25 cellular contexts compared by ENCODE assay signal in genomic region chr7:44547536-44548221, GRCh38. TPM values are rescaled to one million over a fixed set of nuclear protein-coding genes. Genes with fewer than 3 reads are reported as not detected.
DNase-seq lines count a peak whose midpoint lies in the region; ATAC-seq, FAIRE-seq and TF ChIP-seq lines count a peak whose summit lies in the region.
"Had no signal": no experiment of that assay in that cellular context is flagged by ENCODE, and none has a peak within 500 bp of the region (broad histone marks: within the 10 kb centered on the region; RNA-seq: fewer than 3 reads in every experiment).

No MANE protein-coding gene starts in this region.

- no peak for FAIRE-seq in D721Med (lab: Jason Lieb, UNC)
- FAIRE-seq: GM19239, HTR-8/SVneo, keratinocyte had no signal

- no peaks in the 10 kb centered on the region for H3K36me3 ChIP-seq in skeletal muscle satellite cell (ENCODE audit: insufficient read depth, low read length)
- H3K36me3 ChIP-seq: MG63 had no signal

- H3K27ac Mint-ChIP-seq in WTC11, result no peak overlapping the region
- H3K27ac Mint-ChIP-seq: activated CD4-positive, alpha-beta T cell treated with anti-CD3 and anti-CD28 coated beads, Interleukin-2, amount 10 ng/mL, durations not matched to agents 7 days and 5 days had no signal

- H3K9ac ChIP-seq in skeletal muscle satellite cell (ENCODE audit: low read depth, low read length), result no peak overlapping the region

- no peaks in the 10 kb centered on the region; the same call in 1 of the 2 replicates for H3K27me3 Mint-ChIP-seq in WTC11 (ENCODE audit: low read depth)

- H3K27me3 ChIP-seq in skeletal muscle satellite cell (ENCODE audit: control insufficient read depth, insufficient read depth, low read length), result peaks cover 17% of the 10 kb centered on the region
- H3K27me3 ChIP-seq: MG63 had no signal

- POLR2A ChIA-PET in WTC11 (lab: Charles Lee), result interaction anchor here (0.7 kb wide), 1 partner anchor 381 kb away, joined by 4 read pairs; no protein-coding TSS in a partner anchor

- H3K4me1 ChIP-seq in skeletal muscle satellite cell (ENCODE audit: control insufficient read depth, insufficient read depth, low read length), result peaks cover 10% of the 10 kb centered on the region

- no peak for TF ChIP-seq CTCF in WTC11 (IDR thresholded peaks at IDR 0.05)
- TF ChIP-seq CTCF in D721Med (IDR thresholded peaks at IDR 0.05; ENCODE audit: insufficient read depth, missing control alignments), result no peak

- no peak overlapping the region for H3K4me3 ChIP-seq in skeletal muscle satellite cell (ENCODE audit: low read length)
- H3K4me3 ChIP-seq: MG63 had no signal

- H3K9me3 ChIP-seq in skeletal muscle satellite cell (replicated peaks; ENCODE audit: low read length), result no peaks in the 10 kb centered on the region
- H3K9me3 ChIP-seq: MG63 had no signal

- H3K36me3 Mint-ChIP-seq in WTC11, result no peaks in the 10 kb centered on the region
- H3K36me3 Mint-ChIP-seq: activated naive CD4-positive, alpha-beta T cell treated with anti-CD3 and anti-CD28 coated beads, Interleukin-2, amount 50 U/mL, for 72 hours; CD14-positive monocyte had no signal

- peak; percentile 18 for DNase-seq in DMS153 (lab: John Stamatoyannopoulos, UW)
- DNase-seq in DMS153 treated with DMSO at 0.1 percent for 48 hours (lab: John Stamatoyannopoulos, UW; ENCODE audit: unreplicated experiment), result no peak
- DNase-seq in WTC11 (ENCODE audit: low spot score), result no peak
- peak; percentile 3 for DNase-seq in fibroblast of peridontal ligament (ENCODE audit: extremely low read depth)
- no peak for DNase-seq in D721Med (ENCODE audit: insufficient read length, low spot score)
- DNase-seq: 8988T; activated CD4-positive, alpha-beta T cell treated with anti-CD3 and anti-CD28 coated beads, Interleukin-2, amount 10 ng/mL, durations not matched to agents 7 days and 5 days; activated T-cell treated with anti-CD3 and anti-CD28 coated beads, Interleukin-2, amount 50 U/mL, for 1 hour; DMS79 treated with DMSO at 0.1 percent for 48 hours; MG63; NCI-H2081 treated with DMSO at 0.1 percent for 48 hours; NCI-H526; stimulated activated CD4-positive, alpha-beta T cell treated with anti-CD3 and anti-CD28 coated beads, Interleukin-15, amount 100 ng/mL, for 24 hours; stimulated activated naive CD4-positive, alpha-beta T cell treated with Interleukin-2 at 50 U/mL for 16 hours; trophoblast cell had no signal

- H3K4me2 ChIP-seq in skeletal muscle satellite cell (ENCODE audit: low read length), result peak overlapping the region; percentile 19

- CTCF ChIA-PET in WTC11 (lab: Charles Lee), result interaction anchor here (0.6 to 3.3 kb wide), 3 partner anchors 13 to 116 kb away, joined by 3 to 19 read pairs (median 6); no protein-coding TSS in a partner anchor

- H3K4me3 Mint-ChIP-seq in WTC11, result no peak overlapping the region
- H3K4me3 Mint-ChIP-seq: activated CD4-positive, alpha-beta T cell treated with anti-CD3 and anti-CD28 coated beads, Interleukin-2, amount 10 ng/mL, durations not matched to agents 7 days and 5 days; CD14-positive monocyte; neural crest cell had no signal

- ATAC-seq in WTC11 (no peak), GM18907 (IDR thresholded peaks at IDR 0.05; ENCODE audit: unreplicated experiment) (no peak), GM18498 (IDR thresholded peaks at IDR 0.05; ENCODE audit: unreplicated experiment) (no peak)

- peaks cover 8% of the 10 kb centered on the region for H3K4me1 Mint-ChIP-seq in WTC11
- H3K4me1 Mint-ChIP-seq: neural crest cell had no signal

- no peaks in the 10 kb centered on the region for H3K9me3 Mint-ChIP-seq in WTC11
- H3K9me3 Mint-ChIP-seq: activated CD4-positive, alpha-beta T cell treated with anti-CD3 and anti-CD28 coated beads, Interleukin-2, amount 10 ng/mL, durations not matched to agents 7 days and 5 days; activated naive CD4-positive, alpha-beta T cell treated with anti-CD3 and anti-CD28 coated beads, Interleukin-2, amount 50 U/mL, for 72 hours; neural crest cell had no signal

TF ChIP-seq in WTC11, 78 proteins besides CTCF, POLR2A, EP300 and RAD21:
- TF ChIP-seq PRRX2 (CRISPR knock-in tag; IDR thresholded peaks at IDR 0.05) (no peak), ZNF423 (CRISPR knock-in tag; IDR thresholded peaks at IDR 0.05) (no peak), TP53 (CRISPR knock-in tag; IDR thresholded peaks at IDR 0.05) (no peak), ZNF512 (CRISPR knock-in tag; IDR thresholded peaks at IDR 0.05; ENCODE audit: borderline replicate concordance) (peak; percentile 95; the same call in 1 of the 2 replicates), ZNF219 (CRISPR knock-in tag; IDR thresholded peaks at IDR 0.05; ENCODE audit: borderline replicate concordance) (no peak), ELF4 (CRISPR knock-in tag; IDR thresholded peaks at IDR 0.05; ENCODE audit: low read depth) (no peak)
TF ChIP-seq in WTC11: peak in this region for 1.

RNA-seq across cellular contexts. Expression of gene NPC1L1, which starts 6.5 kb away (rescaled TPM):
- total RNA-seq in WTC11 (2021), result 0.15 to 0.18 TPM (median 0.16 TPM) in 3 replicates
- under 0.01 TPM in 1 of 2 replicates, not detected in the other for total RNA-seq in skeletal muscle satellite cell (2012; rRNA removed)
- total RNA-seq: activated CD4-positive, alpha-beta T cell treated with anti-CD3 and anti-CD28 coated beads, Interleukin-2, amount 10 ng/mL, durations not matched to agents 7 days and 5 days; SK-MEL-5 had no signal

RNA-seq across cellular contexts. Expression of gene DDX56, which starts 26.0 kb away (rescaled TPM):
- 69.4 to 83.1 TPM (median 74.5 TPM) in 3 replicates for total RNA-seq in WTC11 (2021)
- total RNA-seq in skeletal muscle satellite cell (2012; rRNA removed), result 53.5 and 64.9 TPM in 2 replicates

RNA-seq across cellular contexts. Expression of gene TMED4, which starts 34.4 kb away (rescaled TPM):
- total RNA-seq in WTC11 (2021), result 58.6 to 61.9 TPM (median 60.9 TPM) in 3 replicates
- total RNA-seq in skeletal muscle satellite cell (2012; rRNA removed), result 60.9 and 71.7 TPM in 2 replicates

RNA-seq across cellular contexts. Expression of gene NUDCD3, which starts 57.2 kb away (rescaled TPM):
- 71.8 to 83.9 TPM (median 82.7 TPM) in 3 replicates for total RNA-seq in WTC11 (2021)
- 51.8 and 59.1 TPM in 2 replicates for total RNA-seq in skeletal muscle satellite cell (2012; rRNA removed)

RNA-seq across cellular contexts. Expression of gene OGDH, which starts 58.7 kb away (rescaled TPM):
- total RNA-seq in WTC11 (2021), result 79.6 to 90.5 TPM (median 89.7 TPM) in 3 replicates
- 75.8 and 79.1 TPM in 2 replicates for total RNA-seq in skeletal muscle satellite cell (2012; rRNA removed)

Comparison
In these comparisons a context has a peak if more than half of its experiments do, and no peak if none do; other contexts are left out.
1. DNase-seq: peak in DMS153 (single experiment) and fibroblast of peridontal ligament (single experiment); none in DMS153 treated with DMSO at 0.1 percent for 48 hours (single experiment), WTC11 (single experiment) and D721Med (single experiment).